In the genomic region with DNA sequence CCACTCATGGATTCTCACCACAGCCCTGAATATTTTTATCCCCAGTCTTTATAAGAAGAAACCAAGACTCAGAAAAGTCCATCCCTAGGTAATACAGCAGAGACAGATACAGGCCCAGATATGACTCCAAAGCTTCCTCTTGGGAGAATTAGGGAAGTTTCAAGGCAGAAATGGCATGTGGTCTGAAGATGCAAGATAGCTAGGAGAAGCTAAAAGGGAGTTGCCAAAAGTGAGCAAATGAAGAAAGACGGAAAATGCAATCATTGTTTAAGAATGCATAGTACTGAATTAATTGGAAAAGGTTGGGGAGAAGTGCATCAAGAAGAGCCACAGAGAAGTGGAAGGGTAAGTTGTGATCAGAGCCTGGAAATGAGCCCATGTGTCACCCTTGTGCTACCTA, we compare ENCODE assay signal across 24 cellular contexts.
"Had no signal": no experiment of that assay in that cellular context is flagged by ENCODE, and none has a peak within 500 bp of the region (broad histone marks: within the 10 kb centered on the region; RNA-seq: fewer than 3 reads in every experiment).

No MANE protein-coding gene starts in this region.

- H3K9me3 Mint-ChIP-seq: activated CD4-positive, alpha-beta T cell treated with anti-CD3 and anti-CD28 coated beads, Interleukin-2, amount 10 ng/mL, durations not matched to agents 24 days and 14 days; activated T-cell treated with anti-CD3 and anti-CD28 coated beads, Interleukin-2, amount 50 U/mL, for 24 hours; activated T-helper 17 cell treated with anti-CD3 and anti-CD28 coated beads, Interleukin-2, amount 50 U/mL, for 72 hours; dendritic cell treated with granulocyte-macrophage colony-stimulating factor and Interleukin-4, amounts not matched to agents 40 ng/mL and 50 ng/mL, for 4 days; natural killer cell treated with Interleukin-12 subunit alpha and Interleukin-12 subunit beta and Interleukin-15 and Interleukin-18, amount 100 ng/mL, for 72 hours; T-helper 1 cell treated with Interleukin-12 subunit alpha and Interleukin-12 subunit beta and Interleukin-4 antibody, amounts not matched to agents 30 μg/mL and 1 μg/mL, for 36 hours had no signal

- H3K27ac Mint-ChIP-seq: activated CD4-positive, alpha-beta T cell treated with anti-CD3 and anti-CD28 coated beads, Interleukin-2, amount 10 ng/mL, durations not matched to agents 24 days and 14 days; activated naive CD8-positive, alpha-beta T cell; activated T-cell treated with anti-CD3 and anti-CD28 coated beads, Interleukin-2, amount 50 U/mL, for 24 hours; activated T-helper 17 cell treated with anti-CD3 and anti-CD28 coated beads, Interleukin-2, amount 50 U/mL, for 72 hours; dendritic cell treated with granulocyte-macrophage colony-stimulating factor and Interleukin-4, amounts not matched to agents 40 ng/mL and 50 ng/mL, for 4 days; natural killer cell treated with Interleukin-12 subunit alpha and Interleukin-12 subunit beta and Interleukin-15 and Interleukin-18, amount 100 ng/mL, for 72 hours; T-helper 1 cell treated with Interleukin-12 subunit alpha and Interleukin-12 subunit beta and Interleukin-4 antibody, amounts not matched to agents 30 μg/mL and 1 μg/mL, for 36 hours; type B pancreatic cell had no signal

- H3K27ac ChIP-seq: cardiac muscle cell, foreskin keratinocyte, lower lobe of right lung, ovary, prostate gland, spleen, thoracic aorta, vagina had no signal

- H3K4me3 Mint-ChIP-seq: activated CD4-positive, alpha-beta T cell treated with anti-CD3 and anti-CD28 coated beads, Interleukin-2, amount 10 ng/mL, durations not matched to agents 24 days and 14 days; activated naive CD8-positive, alpha-beta T cell; activated T-cell treated with anti-CD3 and anti-CD28 coated beads, Interleukin-2, amount 50 U/mL, for 24 hours; activated T-helper 17 cell treated with anti-CD3 and anti-CD28 coated beads, Interleukin-2, amount 50 U/mL, for 72 hours; dendritic cell treated with granulocyte-macrophage colony-stimulating factor and Interleukin-4, amounts not matched to agents 40 ng/mL and 50 ng/mL, for 4 days; natural killer cell treated with Interleukin-12 subunit alpha and Interleukin-12 subunit beta and Interleukin-15 and Interleukin-18, amount 100 ng/mL, for 72 hours; T-helper 1 cell treated with Interleukin-12 subunit alpha and Interleukin-12 subunit beta and Interleukin-4 antibody, amounts not matched to agents 30 μg/mL and 1 μg/mL, for 36 hours; type B pancreatic cell had no signal

- DNase-seq: activated CD4-positive, alpha-beta T cell treated with anti-CD3 and anti-CD28 coated beads, Interleukin-2, amount 10 ng/mL, durations not matched to agents 24 days and 14 days; activated naive CD4-positive, alpha-beta T cell; activated T-cell treated with anti-CD3 and anti-CD28 coated beads, Interleukin-2, amount 50 U/mL, for 24 hours; amniotic stem cell; effector CD4-positive, alpha-beta T cell; kidney; lower lobe of right lung; midbrain; ovary; spleen; stimulated activated CD4-positive, alpha-beta T cell treated with anti-CD3 and anti-CD28 coated beads, Interleukin-4, amount 100 ng/mL, for 1 hour; stimulated activated naive CD4-positive, alpha-beta T cell had no signal

- H3K36me3 Mint-ChIP-seq: activated naive CD8-positive, alpha-beta T cell; natural killer cell treated with Interleukin-12 subunit alpha and Interleukin-12 subunit beta and Interleukin-15 and Interleukin-18, amount 100 ng/mL, for 72 hours; type B pancreatic cell had no signal

- H3K27me3 Mint-ChIP-seq: type B pancreatic cell had no signal

- ATAC-seq: activated T-helper 17 cell treated with anti-CD3 and anti-CD28 coated beads, Interleukin-2, amount 50 U/mL, for 72 hours; lower lobe of right lung; natural killer cell treated with Interleukin-12 subunit alpha and Interleukin-12 subunit beta and Interleukin-15 and Interleukin-18, amount 100 ng/mL, for 72 hours had no signal

- H3K4me3 ChIP-seq: cardiac muscle cell, lower lobe of right lung, ovary, prostate gland, spleen, thoracic aorta, vagina had no signal

- H3K27me3 ChIP-seq: cardiac muscle cell, foreskin keratinocyte, ovary, vagina had no signal

- FAIRE-seq: endometrium, kidney had no signal

- H3K36me3 ChIP-seq: cardiac muscle cell, lower lobe of right lung, ovary, prostate gland, spleen, thoracic aorta, vagina had no signal

- H3K4me1 Mint-ChIP-seq: activated CD4-positive, alpha-beta T cell treated with anti-CD3 and anti-CD28 coated beads, Interleukin-2, amount 10 ng/mL, durations not matched to agents 24 days and 14 days; activated T-helper 17 cell treated with anti-CD3 and anti-CD28 coated beads, Interleukin-2, amount 50 U/mL, for 72 hours had no signal

- H3K9me3 ChIP-seq: lower lobe of right lung, ovary, prostate gland, thoracic aorta, vagina had no signal

- H3K4me1 ChIP-seq: lower lobe of right lung, prostate gland, spleen had no signal
